8 cellular contexts compared by ENCODE assay signal in genomic region chr6:146770965-146771735, GRCh38.
DNase-seq lines count a peak whose midpoint lies in the region; ATAC-seq lines count a peak whose summit lies in the region.

No MANE protein-coding gene starts in this region.

- H3K27me3 Mint-ChIP-seq in central memory CD8-positive, alpha-beta T cell: no peaks in the 10 kb centered on the region

- H3K36me3 ChIP-seq in SJCRH30: no peaks in the 10 kb centered on the region

- peaks cover 17% of the 10 kb centered on the region for H3K4me1 Mint-ChIP-seq in central memory CD8-positive, alpha-beta T cell

- H3K9me3 Mint-ChIP-seq in central memory CD8-positive, alpha-beta T cell: no peaks in the 10 kb centered on the region

- in situ Hi-C loops in G401 (cut with HindIII; ENCODE audit: low sequenced_read_pairs): no loop called here

- H3K4me3 ChIP-seq in SJCRH30: no peak overlapping the region

- H3K36me3 Mint-ChIP-seq in central memory CD8-positive, alpha-beta T cell (ENCODE audit: insufficient read depth): peaks cover 1% of the 10 kb centered on the region

- H3K27ac ChIP-seq in SJCRH30: no peak overlapping the region

- H3K27ac Mint-ChIP-seq in central memory CD8-positive, alpha-beta T cell (ENCODE audit: low read depth): no peak overlapping the region

- no peaks in the 10 kb centered on the region for H3K27me3 ChIP-seq in SJCRH30

- 0 out of 2 replicates have a peak, but pooled peaks cover 3% of the 10 kb centered on the region for H3K9me3 ChIP-seq in SJCRH30 (replicated peaks)

- peaks cover 4% of the 10 kb centered on the region; the same call in 1 of the 2 replicates for H3K4me1 ChIP-seq in SJCRH30

- DNase-seq in T-helper 2 cell (peak in 3 of 5 experiments; percentile 17 to 67 (median 28)), SJCRH30 (no peak), G401 (ENCODE audit: low spot score) (no peak), T1000 (lab: John Stamatoyannopoulos, UW) (no peak)
- no peak for DNase-seq in central memory CD8-positive, alpha-beta T cell (ENCODE audit: low spot score in 2 of 2)
- DNase-seq in stimulated activated CD4-positive, alpha-beta T cell treated with anti-CD3 and anti-CD28 coated beads, Interleukin-12 subunit alpha, Interleukin-12 subunit beta, amount 100 ng/mL, for 24 hours (ENCODE audit: low read depth in 2 of 2): peak; percentile 9 to 42

- peak; percentile 62 for ATAC-seq in GM21447 (IDR thresholded peaks at IDR 0.05; ENCODE audit: unreplicated experiment)
- peak; percentile 52 for ATAC-seq in central memory CD8-positive, alpha-beta T cell (replicated peaks; ENCODE audit: extremely low read depth, poor library complexity, severe bottlenecking)
- ATAC-seq in HG03457 (IDR thresholded peaks at IDR 0.05; ENCODE audit: unreplicated experiment): no peak

- H3K4me3 Mint-ChIP-seq in central memory CD8-positive, alpha-beta T cell: peak overlapping the region; percentile 61

Comparison
In these comparisons a context has a peak if more than half of its experiments do, and no peak if none do; other contexts are left out.
1. DNase-seq: peak in T-helper 2 cell (3 of 5) and stimulated activated CD4-positive, alpha-beta T cell treated with anti-CD3 and anti-CD28 coated beads, Interleukin-12 subunit alpha, Interleukin-12 subunit beta, amount 100 ng/mL, for 24 hours (2 of 2); none in central memory CD8-positive, alpha-beta T cell (0 of 2), SJCRH30 (0 of 2), G401 (single experiment) and T1000 (single experiment).